ENCODE assay signal across 29 cellular contexts in the genomic region with DNA sequence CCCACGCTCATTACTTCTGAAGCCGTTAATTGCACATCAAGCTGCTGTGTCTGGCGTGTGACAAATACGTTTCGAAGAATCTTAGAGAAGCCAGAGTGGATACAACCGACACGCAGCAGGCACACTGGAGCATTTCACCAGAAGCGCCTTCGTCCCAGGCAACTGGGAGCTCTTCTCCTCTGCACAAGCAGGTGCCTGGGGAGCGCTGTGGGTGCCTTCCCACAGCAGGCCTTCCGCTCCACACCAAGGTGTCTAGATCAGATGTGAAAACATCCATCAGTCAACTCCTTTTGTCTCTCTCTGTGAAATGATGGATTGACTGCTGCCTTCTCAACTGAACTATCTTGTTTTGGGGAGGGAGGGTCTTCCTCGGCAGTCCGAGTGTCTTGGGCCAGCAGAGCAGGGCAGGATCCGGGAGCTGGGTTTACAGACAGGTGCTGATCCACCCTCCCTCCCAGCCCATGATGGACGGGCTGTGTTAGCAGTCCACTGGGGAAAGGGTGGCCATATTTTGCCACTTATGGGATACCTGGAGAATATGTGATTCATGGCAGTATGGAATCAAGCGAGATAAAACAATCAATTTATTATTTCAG.
"Had no signal": no experiment of that assay in that cellular context is flagged by ENCODE, and none has a peak within 500 bp of the region (broad histone marks: within the 10 kb centered on the region; RNA-seq: fewer than 3 reads in every experiment).

No MANE protein-coding gene starts in this region.

- H3K9me3 ChIP-seq: SJCRH30 had no signal

- H3K27ac ChIP-seq: SJCRH30, SK-N-MC, WERI-Rb-1 had no signal

- H3K4me1 Mint-ChIP-seq: activated CD4-positive, alpha-beta memory T cell treated with anti-CD3 and anti-CD28 coated beads, Interleukin-2, amount 10 ng/mL, durations not matched to agents 7 days and 5 days; activated naive CD4-positive, alpha-beta T cell treated with anti-CD3 and anti-CD28 coated beads, Interleukin-2, amount 10 ng/mL, durations not matched to agents 7 days and 5 days; activated naive CD8-positive, alpha-beta T cell treated with anti-CD3 and anti-CD28 coated beads, Interleukin-2, amount 50 U/mL, for 24 hours had no signal

- H3K27me3 Mint-ChIP-seq: activated CD4-positive, alpha-beta memory T cell treated with anti-CD3 and anti-CD28 coated beads, Interleukin-2, amount 10 ng/mL, durations not matched to agents 7 days and 5 days; activated naive CD4-positive, alpha-beta T cell treated with anti-CD3 and anti-CD28 coated beads, Interleukin-2, amount 10 ng/mL, durations not matched to agents 7 days and 5 days; activated naive CD8-positive, alpha-beta T cell; activated naive CD8-positive, alpha-beta T cell treated with anti-CD3 and anti-CD28 coated beads, Interleukin-2, amount 50 U/mL, for 24 hours had no signal

- H3K36me3 ChIP-seq: SJCRH30, WERI-Rb-1 had no signal

- H3K4me3 Mint-ChIP-seq: activated CD4-positive, alpha-beta memory T cell treated with anti-CD3 and anti-CD28 coated beads, Interleukin-2, amount 10 ng/mL, durations not matched to agents 7 days and 5 days; activated naive CD4-positive, alpha-beta T cell treated with anti-CD3 and anti-CD28 coated beads, Interleukin-2, amount 10 ng/mL, durations not matched to agents 7 days and 5 days; activated naive CD8-positive, alpha-beta T cell; activated naive CD8-positive, alpha-beta T cell treated with anti-CD3 and anti-CD28 coated beads, Interleukin-2, amount 50 U/mL, for 24 hours; brain had no signal

- H3K4me3 ChIP-seq: SJCRH30, SK-N-MC had no signal

- H3K4me1 ChIP-seq: SJCRH30 had no signal

- H3K9me3 Mint-ChIP-seq: activated CD4-positive, alpha-beta memory T cell treated with anti-CD3 and anti-CD28 coated beads, Interleukin-2, amount 10 ng/mL, durations not matched to agents 7 days and 5 days had no signal

- DNase-seq: activated CD4-positive, alpha-beta memory T cell treated with anti-CD3 and anti-CD28 coated beads, Interleukin-2, amount 10 ng/mL, durations not matched to agents 7 days and 5 days; activated CD4-positive, alpha-beta T cell treated with anti-CD3 and anti-CD28 coated beads for 1 hour; activated CD4-positive, alpha-beta T cell treated with anti-CD3 and anti-CD28 coated beads for 48 hours; activated CD4-positive, CD25-positive, alpha-beta regulatory T cell; activated effector memory CD4-positive, alpha-beta T cell treated with Interleukin-2 at 50 U/mL for 16 hours; activated naive CD4-positive, alpha-beta T cell treated with anti-CD3 and anti-CD28 coated beads, Interleukin-2, amount 10 ng/mL, durations not matched to agents 7 days and 5 days; activated naive CD8-positive, alpha-beta T cell treated with anti-CD3 and anti-CD28 coated beads, Interleukin-2, amount 50 U/mL, for 24 hours; activated T-cell treated with anti-CD3 and anti-CD28 coated beads, Interleukin-2, amount 50 U/mL, for 48 hours; anterior cingulate cortex; central memory CD4-positive, alpha-beta T cell; Karpas-422; KBM-7; NCI-H1105; NCI-H1417 treated with DMSO at 0.1 percent for 48 hours; NCI-H187 treated with DMSO at 0.1 percent for 48 hours; NCI-H2081; NCI-H2171 treated with DMSO at 0.1 percent for 48 hours; NCI-H226; NCI-H446 treated with DMSO at 0.1 percent for 48 hours; NCI-H524; NCI-H69; SHP77; SJCRH30; T1000; WERI-Rb-1 had no signal

- H3K27me3 ChIP-seq: SJCRH30 had no signal

- H3K27ac Mint-ChIP-seq: activated CD4-positive, alpha-beta memory T cell treated with anti-CD3 and anti-CD28 coated beads, Interleukin-2, amount 10 ng/mL, durations not matched to agents 7 days and 5 days; activated naive CD4-positive, alpha-beta T cell treated with anti-CD3 and anti-CD28 coated beads, Interleukin-2, amount 10 ng/mL, durations not matched to agents 7 days and 5 days; activated naive CD8-positive, alpha-beta T cell; activated naive CD8-positive, alpha-beta T cell treated with anti-CD3 and anti-CD28 coated beads, Interleukin-2, amount 50 U/mL, for 24 hours had no signal

- H3K36me3 Mint-ChIP-seq: activated naive CD4-positive, alpha-beta T cell treated with anti-CD3 and anti-CD28 coated beads, Interleukin-2, amount 10 ng/mL, durations not matched to agents 7 days and 5 days; activated naive CD8-positive, alpha-beta T cell; brain had no signal

- ATAC-seq: activated naive CD8-positive, alpha-beta T cell treated with anti-CD3 and anti-CD28 coated beads, Interleukin-2, amount 50 U/mL, for 24 hours; Panc1 had no signal
